9 cellular contexts compared by ENCODE assay signal in the genomic region with DNA sequence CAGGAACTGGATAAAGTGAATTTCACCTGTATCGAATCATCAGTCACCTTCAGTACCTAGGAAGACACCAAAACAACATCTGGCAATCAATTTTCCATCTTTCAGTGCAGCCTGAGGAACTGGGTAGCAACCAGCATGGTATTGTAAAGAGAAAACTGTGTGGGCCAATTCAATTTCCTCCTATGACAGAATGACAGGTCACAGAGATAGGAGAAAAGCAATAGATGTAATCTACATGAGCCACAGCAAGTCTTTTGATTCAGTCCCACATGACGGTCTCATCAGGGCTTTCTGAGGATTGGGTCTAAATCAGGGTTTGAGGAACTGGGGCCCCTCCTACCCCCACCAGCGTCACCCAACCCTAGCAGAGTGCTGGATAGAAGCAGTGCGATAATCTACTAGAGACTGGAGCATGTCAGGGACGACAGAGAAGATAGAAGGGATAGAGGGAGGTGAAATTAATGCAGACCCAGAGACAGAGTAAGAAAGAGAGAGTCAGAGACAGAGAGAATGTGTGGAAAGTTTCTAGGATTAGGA.
"Had no signal": no experiment of that assay in that cellular context is flagged by ENCODE, and none has a peak within 500 bp of the region (broad histone marks: within the 10 kb centered on the region; RNA-seq: fewer than 3 reads in every experiment).

No MANE protein-coding gene starts in this region.

- H3K27ac ChIP-seq: GM23248, HL-60 had no signal

- H3K9me3 ChIP-seq: HAP-1 had no signal

- DNase-seq: GM23248, GOT3, H7, HFFc6, IMR-90 had no signal

- H3K36me3 ChIP-seq: HAP-1 had no signal

- H3K9me3 Mint-ChIP-seq: HFFc6 had no signal

- H3K4me1 ChIP-seq: HAP-1 had no signal

- H3K27ac Mint-ChIP-seq: HFFc6 had no signal

- ATAC-seq: HCT116, K562 had no signal

- H3K4me3 Mint-ChIP-seq: HFFc6 had no signal

- H3K4me3 ChIP-seq: GM23248, HAP-1, K562 had no signal

- H2AFZ ChIP-seq: GM23248 had no signal
